1 cellular context compared by ENCODE assay signal in the genomic region with DNA sequence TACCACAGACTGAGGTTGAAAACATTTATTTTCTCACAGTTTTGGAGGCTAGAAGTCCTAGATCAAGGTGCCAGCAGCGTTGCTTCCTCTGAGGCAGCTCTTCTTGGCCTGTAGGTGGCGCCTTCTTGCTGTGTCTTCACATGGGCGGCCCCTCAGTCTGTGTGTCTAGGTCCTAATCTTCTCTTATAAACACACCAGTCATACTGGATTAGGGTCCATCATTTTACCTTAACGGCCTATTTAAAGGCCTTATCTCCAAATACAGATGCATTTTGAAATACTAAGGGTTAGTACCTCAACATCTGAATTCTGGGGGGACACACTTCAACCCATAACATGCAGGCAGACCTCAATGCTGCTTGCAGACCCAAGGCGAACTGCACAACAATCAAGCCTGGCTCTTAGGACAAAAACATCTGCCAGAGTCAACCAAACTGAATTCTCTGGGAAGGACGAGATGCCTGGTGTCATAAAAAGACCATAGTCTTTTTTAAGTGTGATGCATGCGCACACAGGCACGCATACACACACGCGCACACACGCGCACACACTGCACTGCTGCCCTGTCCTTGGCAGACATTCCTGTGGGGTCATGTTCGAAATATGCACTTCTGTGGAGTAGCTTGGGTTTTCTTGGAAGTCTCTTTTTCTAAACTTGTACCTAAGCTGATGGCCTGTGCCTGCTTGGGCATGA.
TF ChIP-seq lines count a peak whose summit lies in the region.

No MANE protein-coding gene starts in this region.

TF ChIP-seq in IMR-90, 13 proteins besides CTCF, POLR2A, EP300 and RAD21:
- TF ChIP-seq MXI1 (IDR thresholded peaks at IDR 0.05; ENCODE audit: borderline replicate concordance, low read depth, low read length), result no peak
- no peak for TF ChIP-seq NFE2L2 (IDR thresholded peaks at IDR 0.05; ENCODE audit: low read depth, low read length)
- TF ChIP-seq, protein P1, sequence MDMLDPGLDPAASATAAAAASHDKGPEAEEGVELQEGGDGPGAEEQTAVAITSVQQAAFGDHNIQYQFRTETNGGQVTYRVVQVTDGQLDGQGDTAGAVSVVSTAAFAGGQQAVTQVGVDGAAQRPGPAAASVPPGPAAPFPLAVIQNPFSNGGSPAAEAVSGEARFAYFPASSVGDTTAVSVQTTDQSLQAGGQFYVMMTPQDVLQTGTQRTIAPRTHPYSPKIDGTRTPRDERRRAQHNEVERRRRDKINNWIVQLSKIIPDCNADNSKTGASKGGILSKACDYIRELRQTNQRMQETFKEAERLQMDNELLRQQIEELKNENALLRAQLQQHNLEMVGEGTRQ (IDR thresholded peaks at IDR 0.05; ENCODE audit: low read depth, low read length), result no peak
- TF ChIP-seq CEBPB (IDR thresholded peaks at IDR 0.05; ENCODE audit: low read depth, low read length), result no peak
- peak; percentile 60 for TF ChIP-seq SMC3 (IDR thresholded peaks at IDR 0.05; ENCODE audit: low read depth, low read length)
- no peak for TF ChIP-seq MAZ (IDR thresholded peaks at IDR 0.05; ENCODE audit: borderline replicate concordance, low read depth, low read length)
- TF ChIP-seq ELK1 (IDR thresholded peaks at IDR 0.05; ENCODE audit: borderline replicate concordance, low read depth, low read length), result no peak
- no peak for TF ChIP-seq MAFK (IDR thresholded peaks at IDR 0.05; ENCODE audit: low read depth, low read length)
- 0 out of 2 replicates have a peak, but pooled peaks have one; percentile 10 for TF ChIP-seq BHLHE40 (IDR thresholded peaks at IDR 0.05; ENCODE audit: low read depth, low read length)
- no peak for TF ChIP-seq CHD1 (IDR thresholded peaks at IDR 0.05; ENCODE audit: low read depth, low read length)
- no peak for TF ChIP-seq RFX5 (IDR thresholded peaks at IDR 0.05; ENCODE audit: low read depth, low read length)
- TF ChIP-seq FOS (IDR thresholded peaks at IDR 0.05; ENCODE audit: low read depth, low read length), result no peak
